In the genomic region with DNA sequence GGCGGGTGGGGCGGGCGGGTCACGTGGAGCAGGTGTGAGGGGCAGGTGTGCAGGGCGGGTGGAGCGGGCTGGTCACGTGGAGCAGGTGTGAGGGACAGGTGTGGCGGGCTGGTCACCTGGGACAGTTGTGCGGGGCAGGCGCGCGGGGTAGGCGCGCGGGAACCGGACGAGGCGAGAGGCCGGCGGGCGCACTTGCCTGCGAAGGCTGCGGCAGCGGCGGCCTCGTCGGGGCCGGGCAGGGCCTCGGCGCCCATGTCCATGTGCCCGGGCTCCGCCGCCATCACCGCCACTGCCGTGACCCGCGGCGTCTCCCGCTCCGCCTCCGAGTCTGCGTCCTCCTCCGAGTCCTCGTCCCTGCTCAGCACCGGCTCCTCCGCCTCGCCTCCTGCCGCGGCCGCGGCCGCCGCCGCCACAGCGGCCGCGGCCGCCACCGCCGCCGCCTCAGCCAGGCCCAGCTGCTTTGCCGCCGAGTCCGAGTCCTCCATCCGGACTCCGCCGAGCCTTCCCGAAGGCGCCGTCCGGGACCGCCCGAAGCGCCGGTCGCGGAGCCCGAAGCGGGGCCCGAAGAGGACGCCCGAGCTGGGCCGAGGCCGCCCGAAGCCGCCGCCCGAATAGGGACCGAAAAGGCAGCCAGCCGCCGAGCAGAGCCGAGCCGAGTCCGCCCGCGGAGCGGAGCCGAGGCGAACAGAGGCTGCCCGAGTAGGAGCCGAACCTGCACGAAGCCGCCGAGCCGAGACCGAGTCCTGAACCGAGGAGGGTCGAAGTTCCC, we compare ENCODE assay signal across 8 cellular contexts. TPM values are rescaled to one million over a fixed set of nuclear protein-coding genes. Genes with fewer than 3 reads are reported as not detected.
A peak's percentile ranks its signal among the peaks of the same experiment; 100 is the strongest.
DNase-seq lines count a peak whose midpoint lies in the region; ATAC-seq, FAIRE-seq and TF ChIP-seq lines count a peak whose summit lies in the region.

A gene with protein sequence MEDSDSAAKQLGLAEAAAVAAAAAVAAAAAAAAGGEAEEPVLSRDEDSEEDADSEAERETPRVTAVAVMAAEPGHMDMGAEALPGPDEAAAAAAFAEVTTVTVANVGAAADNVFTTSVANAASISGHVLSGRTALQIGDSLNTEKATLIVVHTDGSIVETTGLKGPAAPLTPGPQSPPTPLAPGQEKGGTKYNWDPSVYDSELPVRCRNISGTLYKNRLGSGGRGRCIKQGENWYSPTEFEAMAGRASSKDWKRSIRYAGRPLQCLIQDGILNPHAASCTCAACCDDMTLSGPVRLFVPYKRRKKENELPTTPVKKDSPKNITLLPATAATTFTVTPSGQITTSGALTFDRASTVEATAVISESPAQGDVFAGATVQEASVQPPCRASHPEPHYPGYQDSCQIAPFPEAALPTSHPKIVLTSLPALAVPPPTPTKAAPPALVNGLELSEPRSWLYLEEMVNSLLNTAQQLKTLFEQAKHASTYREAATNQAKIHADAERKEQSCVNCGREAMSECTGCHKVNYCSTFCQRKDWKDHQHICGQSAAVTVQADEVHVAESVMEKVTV (minus strand): TSS at position 660 of the 769 bp plus-strand sequence. CDS start 175 bp downstream, at position 485.

- H3K9ac ChIP-seq in iPS-20b (ENCODE audit: low read depth, low read length): peak within 1 kb of the TSS; percentile 97

- H3K27ac ChIP-seq in ACC112 (ENCODE audit: low read depth, low read length) (peak within 1 kb of the TSS; percentile 96), VCaP (peak within 1 kb of the TSS; percentile 99), iPS-20b (ENCODE audit: low read length) (peak within 1 kb of the TSS; percentile 66), small intestine (ENCODE audit: low read depth in 1 of 2, low read length in 1 of 2) (peak within 1 kb of the TSS; percentile 98 to 100)

- peak within 1 kb of the TSS; percentile 67 for H2AFZ ChIP-seq in ACC112 (ENCODE audit: low read length, unreplicated experiment)

- TF ChIP-seq CTCF in VCaP (conservative IDR thresholded peaks at IDR 0.05) (no peak), bronchial epithelial cell (IDR thresholded peaks at IDR 0.05; ENCODE audit: insufficient read depth, low read length, severe bottlenecking) (no peak)

- H3K36me3 ChIP-seq in ACC112 (ENCODE audit: insufficient read depth, low read length) (peaks cover under 1% of the 10 kb centered on the region; the same call in 1 of the 2 replicates), bronchial epithelial cell (ENCODE audit: control insufficient read depth, insufficient read depth, low read length) (peaks cover 8% of the 10 kb centered on the region), iPS-20b (ENCODE audit: insufficient read depth, low read depth, low read length) (peaks cover 11% of the 10 kb centered on the region), small intestine (ENCODE audit: control insufficient read depth in 2 of 2, insufficient read depth in 2 of 2, low read length in 2 of 2) (peaks cover under 1 to 2% of the 10 kb centered on the region in 2 donors)

- peak within 1 kb of the TSS; percentile 76 for H3K4me3 ChIP-seq in ACC112 (ENCODE audit: low read depth, low read length)
- peak within 1 kb of the TSS; percentile 80 for H3K4me3 ChIP-seq in bronchial epithelial cell (ENCODE audit: low read depth, low read length)
- H3K4me3 ChIP-seq in iPS-20b (ENCODE audit: low read length): peak within 1 kb of the TSS; percentile 80
- peak within 1 kb of the TSS; percentile 50 to 69 for H3K4me3 ChIP-seq in small intestine (ENCODE audit: low read depth in 1 of 2, low read length in 2 of 2)

- FAIRE-seq in bronchial epithelial cell (lab: Jason Lieb, UNC): peak; percentile 7
- peak; percentile 67 for FAIRE-seq in small intestine (lab: Jason Lieb, UNC)

- peak; percentile 98 for DNase-seq in NCI-H2196 (lab: John Stamatoyannopoulos, UW; ENCODE audit: unreplicated experiment)
- peak; percentile 82 for DNase-seq in bronchial epithelial cell (ENCODE audit: low read depth)
- peak; percentile 97 for DNase-seq in small intestine

- peaks cover 47% of the 10 kb centered on the region for H3K79me2 ChIP-seq in ACC112 (ENCODE audit: control insufficient read depth, insufficient read depth, low read length, unreplicated experiment)

- 0 to 2% (median 0%) methylated on average over 44 to 108 of the region's 108 CpGs for WGBS in small intestine, 3 donors

- ATAC-seq in GM18870 (IDR thresholded peaks at IDR 0.05; ENCODE audit: unreplicated experiment) (peak; percentile 88), HG03108 (IDR thresholded peaks at IDR 0.05; ENCODE audit: unreplicated experiment) (peak; percentile 65)

- H3K9me3 ChIP-seq in iPS-20b (ENCODE audit: insufficient read depth, low read depth, low read length) (no peaks in the 10 kb centered on the region), small intestine (ENCODE audit: control insufficient read depth, low read depth) (no peaks in the 10 kb centered on the region)

- H3K4me1 ChIP-seq in ACC112 (ENCODE audit: control insufficient read depth, insufficient read depth, low read length, unreplicated experiment) (peaks cover 24% of the 10 kb centered on the region), iPS-20b (ENCODE audit: insufficient read depth, low read length) (peaks cover 14% of the 10 kb centered on the region), small intestine (ENCODE audit: control insufficient read depth in 2 of 2, insufficient read depth in 1 of 2, low read depth in 1 of 2, low read length in 1 of 2) (peaks cover 0 to 13% of the 10 kb centered on the region in 2 donors)

- no peaks in the 10 kb centered on the region for H3K27me3 ChIP-seq in ACC112 (ENCODE audit: insufficient read depth, low read length)
- no peaks in the 10 kb centered on the region for H3K27me3 ChIP-seq in bronchial epithelial cell (ENCODE audit: control insufficient read depth, insufficient read depth, low read length)
- no peaks in the 10 kb centered on the region for H3K27me3 ChIP-seq in iPS-20b (ENCODE audit: insufficient read depth, low read length)
- H3K27me3 ChIP-seq in small intestine (ENCODE audit: control insufficient read depth in 2 of 2, insufficient read depth in 2 of 2, low read length in 2 of 2): no peaks in the 10 kb centered on the region

RNA-seq across cellular contexts. Expression of the gene that starts here (rescaled TPM):
- total RNA-seq in bronchial epithelial cell: 23.4 and 26.9 TPM in 2 replicates
- 10 to 100 TPM; 18.2 to 39.6 (median 35.4) TPM for polyA plus RNA-seq in small intestine

Comparison
In these comparisons a context has a peak if more than half of its experiments do, and no peak if none do; other contexts are left out.
1. Peak in every context shown above with its lines: DNase-seq, ATAC-seq, H3K4me3 ChIP-seq and H3K27ac ChIP-seq.